Comparison of ENCODE assay signal across 16 cellular contexts in genomic region chr2:111250448-111251030, GRCh38.
"Had no signal": no experiment of that assay in that cellular context is flagged by ENCODE, and none has a peak within 500 bp of the region (broad histone marks: within the 10 kb centered on the region; RNA-seq: fewer than 3 reads in every experiment).

No MANE protein-coding gene starts in this region.

- ATAC-seq: activated CD8-positive, alpha-beta T cell treated with anti-CD3 and anti-CD28 coated beads, Interleukin-2, amount 10 ng/mL, durations not matched to agents 7 days and 5 days; esophagus mucosa; left lung; pancreas; stimulated activated naive CD8-positive, alpha-beta T cell treated with anti-CD3 and anti-CD28 coated beads, Interleukin-15, Interleukin-2, amounts not matched to agents 100 U/mL and 50 U/mL, for 24 hours; WTC11 had no signal

- H3K27me3 ChIP-seq: heart left ventricle, left lung, pancreas, suprapubic skin, upper lobe of left lung had no signal

- H3K9me3 ChIP-seq: heart left ventricle, left lung, pancreas, suprapubic skin, upper lobe of left lung had no signal

- DNase-seq: activated CD4-positive, alpha-beta T cell treated with anti-CD3 and anti-CD28 coated beads for 48 hours; activated CD8-positive, alpha-beta memory T cell treated with anti-CD3 and anti-CD28 coated beads, Interleukin-2, amount 50 U/mL, for 48 hours; activated CD8-positive, alpha-beta T cell treated with anti-CD3 and anti-CD28 coated beads, Interleukin-2, amount 10 ng/mL, durations not matched to agents 7 days and 5 days; activated naive CD4-positive, alpha-beta T cell; caudate nucleus; dermis blood vessel endothelial cell; heart left ventricle; left lung; pancreas; stimulated activated CD4-positive, alpha-beta T cell treated with anti-CD3 and anti-CD28 coated beads, Interleukin-4, amount 100 ng/mL, for 1 hour; stimulated activated CD8-positive, alpha-beta memory T cell treated with anti-CD3 and anti-CD28 coated beads, Interleukin-4, amount 100 ng/mL, for 48 hours; stimulated activated naive CD8-positive, alpha-beta T cell treated with anti-CD3 and anti-CD28 coated beads, Interleukin-15, Interleukin-2, amounts not matched to agents 100 U/mL and 50 U/mL, for 24 hours; upper lobe of left lung had no signal

- H3K4me3 ChIP-seq: heart left ventricle, left lung, pancreas, suprapubic skin, upper lobe of left lung had no signal

- H3K36me3 ChIP-seq: left lung, pancreas, suprapubic skin, upper lobe of left lung had no signal

- H3K27ac ChIP-seq: heart left ventricle, left lung, pancreas, suprapubic skin, upper lobe of left lung had no signal

- H3K4me1 ChIP-seq: left lung, pancreas, suprapubic skin, upper lobe of left lung had no signal
